Comparison of ENCODE assay signal across 1 cellular context in the genomic region with DNA sequence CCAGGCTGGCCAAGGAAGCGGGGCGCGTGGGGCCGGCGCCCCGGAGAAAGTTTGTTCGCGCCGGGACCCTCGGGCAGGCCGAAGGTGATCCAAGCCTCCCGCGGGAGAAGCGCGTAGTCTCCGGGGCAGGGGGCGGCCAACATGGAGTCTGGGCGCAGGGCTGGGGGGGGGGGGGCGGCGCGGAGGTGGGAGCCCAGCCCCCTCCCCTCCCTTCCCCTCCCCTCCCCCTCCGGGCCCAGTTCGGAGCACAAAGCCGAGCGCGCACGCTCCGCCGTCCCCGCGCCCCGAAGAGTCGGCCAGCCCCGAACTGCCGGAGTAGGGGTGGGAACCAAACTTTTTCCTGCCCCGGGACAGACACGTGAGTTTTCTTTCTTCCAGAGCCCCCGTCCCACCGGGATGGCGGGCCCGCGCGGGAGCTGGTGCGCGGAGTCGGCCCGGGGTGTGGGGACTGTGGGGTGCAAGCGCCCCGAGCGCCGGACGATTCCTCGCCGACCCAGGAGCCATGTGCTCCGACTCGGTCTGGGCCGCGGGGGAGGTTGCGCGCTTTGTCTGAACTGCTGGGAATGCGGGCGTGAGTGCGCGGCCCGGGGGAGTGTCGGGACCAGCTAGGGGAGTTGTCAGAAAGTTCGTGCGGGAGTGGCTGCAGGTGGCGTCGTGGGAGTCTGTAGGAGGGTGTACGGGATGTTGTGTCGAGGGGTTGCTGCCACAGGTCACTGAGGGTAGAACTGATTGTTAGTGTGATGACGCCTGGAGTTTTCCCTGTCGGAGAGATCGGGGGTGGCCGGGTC.
TF ChIP-seq lines count a peak whose summit lies in the region.

No MANE protein-coding gene starts in this region.

TF ChIP-seq in HepG2, 621 proteins besides CTCF, POLR2A, EP300 and RAD21 (continued from another document and continues in another):
- TF ChIP-seq, protein P1, sequence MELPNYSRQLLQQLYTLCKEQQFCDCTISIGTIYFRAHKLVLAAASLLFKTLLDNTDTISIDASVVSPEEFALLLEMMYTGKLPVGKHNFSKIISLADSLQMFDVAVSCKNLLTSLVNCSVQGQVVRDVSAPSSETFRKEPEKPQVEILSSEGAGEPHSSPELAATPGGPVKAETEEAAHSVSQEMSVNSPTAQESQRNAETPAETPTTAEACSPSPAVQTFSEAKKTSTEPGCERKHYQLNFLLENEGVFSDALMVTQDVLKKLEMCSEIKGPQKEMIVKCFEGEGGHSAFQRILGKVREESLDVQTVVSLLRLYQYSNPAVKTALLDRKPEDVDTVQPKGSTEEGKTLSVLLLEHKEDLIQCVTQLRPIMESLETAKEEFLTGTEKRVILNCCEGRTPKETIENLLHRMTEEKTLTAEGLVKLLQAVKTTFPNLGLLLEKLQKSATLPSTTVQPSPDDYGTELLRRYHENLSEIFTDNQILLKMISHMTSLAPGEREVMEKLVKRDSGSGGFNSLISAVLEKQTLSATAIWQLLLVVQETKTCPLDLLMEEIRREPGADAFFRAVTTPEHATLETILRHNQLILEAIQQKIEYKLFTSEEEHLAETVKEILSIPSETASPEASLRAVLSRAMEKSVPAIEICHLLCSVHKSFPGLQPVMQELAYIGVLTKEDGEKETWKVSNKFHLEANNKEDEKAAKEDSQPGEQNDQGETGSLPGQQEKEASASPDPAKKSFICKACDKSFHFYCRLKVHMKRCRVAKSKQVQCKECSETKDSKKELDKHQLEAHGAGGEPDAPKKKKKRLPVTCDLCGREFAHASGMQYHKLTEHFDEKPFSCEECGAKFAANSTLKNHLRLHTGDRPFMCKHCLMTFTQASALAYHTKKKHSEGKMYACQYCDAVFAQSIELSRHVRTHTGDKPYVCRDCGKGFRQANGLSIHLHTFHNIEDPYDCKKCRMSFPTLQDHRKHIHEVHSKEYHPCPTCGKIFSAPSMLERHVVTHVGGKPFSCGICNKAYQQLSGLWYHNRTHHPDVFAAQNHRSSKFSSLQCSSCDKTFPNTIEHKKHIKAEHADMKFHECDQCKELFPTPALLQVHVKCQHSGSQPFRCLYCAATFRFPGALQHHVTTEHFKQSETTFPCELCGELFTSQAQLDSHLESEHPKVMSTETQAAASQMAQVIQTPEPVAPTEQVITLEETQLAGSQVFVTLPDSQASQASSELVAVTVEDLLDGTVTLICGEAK (IDR thresholded peaks at IDR 0.05), result no peak
- TF ChIP-seq, protein P1 (CRISPR knock-in tag; IDR thresholded peaks at IDR 0.05), result peak; percentile 19
- TF ChIP-seq, protein P2, sequence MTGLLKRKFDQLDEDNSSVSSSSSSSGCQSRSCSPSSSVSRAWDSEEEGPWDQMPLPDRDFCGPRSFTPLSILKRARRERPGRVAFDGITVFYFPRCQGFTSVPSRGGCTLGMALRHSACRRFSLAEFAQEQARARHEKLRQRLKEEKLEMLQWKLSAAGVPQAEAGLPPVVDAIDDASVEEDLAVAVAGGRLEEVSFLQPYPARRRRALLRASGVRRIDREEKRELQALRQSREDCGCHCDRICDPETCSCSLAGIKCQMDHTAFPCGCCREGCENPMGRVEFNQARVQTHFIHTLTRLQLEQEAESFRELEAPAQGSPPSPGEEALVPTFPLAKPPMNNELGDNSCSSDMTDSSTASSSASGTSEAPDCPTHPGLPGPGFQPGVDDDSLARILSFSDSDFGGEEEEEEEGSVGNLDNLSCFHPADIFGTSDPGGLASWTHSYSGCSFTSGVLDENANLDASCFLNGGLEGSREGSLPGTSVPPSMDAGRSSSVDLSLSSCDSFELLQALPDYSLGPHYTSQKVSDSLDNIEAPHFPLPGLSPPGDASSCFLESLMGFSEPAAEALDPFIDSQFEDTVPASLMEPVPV (CRISPR knock-in tag; IDR thresholded peaks at IDR 0.05), result peak; percentile 2; the same call in 1 of the 2 replicates
- peak; percentile 65; the same call in 1 of the 2 replicates for TF ChIP-seq KDM3A (CRISPR knock-in tag; IDR thresholded peaks at IDR 0.05; ENCODE audit: low read depth)
- peak; percentile 21; the same call in 1 of the 2 replicates for TF ChIP-seq ZNF253 (CRISPR knock-in tag; IDR thresholded peaks at IDR 0.05; ENCODE audit: borderline replicate concordance)
- TF ChIP-seq, protein P3, sequence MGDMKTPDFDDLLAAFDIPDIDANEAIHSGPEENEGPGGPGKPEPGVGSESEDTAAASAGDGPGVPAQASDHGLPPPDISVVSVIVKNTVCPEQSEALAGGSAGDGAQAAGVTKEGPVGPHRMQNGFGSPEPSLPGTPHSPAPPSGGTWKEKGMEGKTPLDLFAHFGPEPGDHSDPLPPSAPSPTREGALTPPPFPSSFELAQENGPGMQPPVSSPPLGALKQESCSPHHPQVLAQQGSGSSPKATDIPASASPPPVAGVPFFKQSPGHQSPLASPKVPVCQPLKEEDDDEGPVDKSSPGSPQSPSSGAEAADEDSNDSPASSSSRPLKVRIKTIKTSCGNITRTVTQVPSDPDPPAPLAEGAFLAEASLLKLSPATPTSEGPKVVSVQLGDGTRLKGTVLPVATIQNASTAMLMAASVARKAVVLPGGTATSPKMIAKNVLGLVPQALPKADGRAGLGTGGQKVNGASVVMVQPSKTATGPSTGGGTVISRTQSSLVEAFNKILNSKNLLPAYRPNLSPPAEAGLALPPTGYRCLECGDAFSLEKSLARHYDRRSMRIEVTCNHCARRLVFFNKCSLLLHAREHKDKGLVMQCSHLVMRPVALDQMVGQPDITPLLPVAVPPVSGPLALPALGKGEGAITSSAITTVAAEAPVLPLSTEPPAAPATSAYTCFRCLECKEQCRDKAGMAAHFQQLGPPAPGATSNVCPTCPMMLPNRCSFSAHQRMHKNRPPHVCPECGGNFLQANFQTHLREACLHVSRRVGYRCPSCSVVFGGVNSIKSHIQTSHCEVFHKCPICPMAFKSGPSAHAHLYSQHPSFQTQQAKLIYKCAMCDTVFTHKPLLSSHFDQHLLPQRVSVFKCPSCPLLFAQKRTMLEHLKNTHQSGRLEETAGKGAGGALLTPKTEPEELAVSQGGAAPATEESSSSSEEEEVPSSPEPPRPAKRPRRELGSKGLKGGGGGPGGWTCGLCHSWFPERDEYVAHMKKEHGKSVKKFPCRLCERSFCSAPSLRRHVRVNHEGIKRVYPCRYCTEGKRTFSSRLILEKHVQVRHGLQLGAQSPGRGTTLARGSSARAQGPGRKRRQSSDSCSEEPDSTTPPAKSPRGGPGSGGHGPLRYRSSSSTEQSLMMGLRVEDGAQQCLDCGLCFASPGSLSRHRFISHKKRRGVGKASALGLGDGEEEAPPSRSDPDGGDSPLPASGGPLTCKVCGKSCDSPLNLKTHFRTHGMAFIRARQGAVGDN (CRISPR knock-in tag; IDR thresholded peaks at IDR 0.05), result peak; percentile 95
- TF ChIP-seq, protein P4, sequence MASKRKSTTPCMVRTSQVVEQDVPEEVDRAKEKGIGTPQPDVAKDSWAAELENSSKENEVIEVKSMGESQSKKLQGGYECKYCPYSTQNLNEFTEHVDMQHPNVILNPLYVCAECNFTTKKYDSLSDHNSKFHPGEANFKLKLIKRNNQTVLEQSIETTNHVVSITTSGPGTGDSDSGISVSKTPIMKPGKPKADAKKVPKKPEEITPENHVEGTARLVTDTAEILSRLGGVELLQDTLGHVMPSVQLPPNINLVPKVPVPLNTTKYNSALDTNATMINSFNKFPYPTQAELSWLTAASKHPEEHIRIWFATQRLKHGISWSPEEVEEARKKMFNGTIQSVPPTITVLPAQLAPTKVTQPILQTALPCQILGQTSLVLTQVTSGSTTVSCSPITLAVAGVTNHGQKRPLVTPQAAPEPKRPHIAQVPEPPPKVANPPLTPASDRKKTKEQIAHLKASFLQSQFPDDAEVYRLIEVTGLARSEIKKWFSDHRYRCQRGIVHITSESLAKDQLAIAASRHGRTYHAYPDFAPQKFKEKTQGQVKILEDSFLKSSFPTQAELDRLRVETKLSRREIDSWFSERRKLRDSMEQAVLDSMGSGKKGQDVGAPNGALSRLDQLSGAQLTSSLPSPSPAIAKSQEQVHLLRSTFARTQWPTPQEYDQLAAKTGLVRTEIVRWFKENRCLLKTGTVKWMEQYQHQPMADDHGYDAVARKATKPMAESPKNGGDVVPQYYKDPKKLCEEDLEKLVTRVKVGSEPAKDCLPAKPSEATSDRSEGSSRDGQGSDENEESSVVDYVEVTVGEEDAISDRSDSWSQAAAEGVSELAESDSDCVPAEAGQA (IDR thresholded peaks at IDR 0.05; ENCODE audit: low read depth), result no peak
- TF ChIP-seq, protein P4 (CRISPR knock-in tag; IDR thresholded peaks at IDR 0.05; ENCODE audit: borderline replicate concordance), result peak; percentile 69; the same call in 1 of the 2 replicates
- TF ChIP-seq, protein P5, sequence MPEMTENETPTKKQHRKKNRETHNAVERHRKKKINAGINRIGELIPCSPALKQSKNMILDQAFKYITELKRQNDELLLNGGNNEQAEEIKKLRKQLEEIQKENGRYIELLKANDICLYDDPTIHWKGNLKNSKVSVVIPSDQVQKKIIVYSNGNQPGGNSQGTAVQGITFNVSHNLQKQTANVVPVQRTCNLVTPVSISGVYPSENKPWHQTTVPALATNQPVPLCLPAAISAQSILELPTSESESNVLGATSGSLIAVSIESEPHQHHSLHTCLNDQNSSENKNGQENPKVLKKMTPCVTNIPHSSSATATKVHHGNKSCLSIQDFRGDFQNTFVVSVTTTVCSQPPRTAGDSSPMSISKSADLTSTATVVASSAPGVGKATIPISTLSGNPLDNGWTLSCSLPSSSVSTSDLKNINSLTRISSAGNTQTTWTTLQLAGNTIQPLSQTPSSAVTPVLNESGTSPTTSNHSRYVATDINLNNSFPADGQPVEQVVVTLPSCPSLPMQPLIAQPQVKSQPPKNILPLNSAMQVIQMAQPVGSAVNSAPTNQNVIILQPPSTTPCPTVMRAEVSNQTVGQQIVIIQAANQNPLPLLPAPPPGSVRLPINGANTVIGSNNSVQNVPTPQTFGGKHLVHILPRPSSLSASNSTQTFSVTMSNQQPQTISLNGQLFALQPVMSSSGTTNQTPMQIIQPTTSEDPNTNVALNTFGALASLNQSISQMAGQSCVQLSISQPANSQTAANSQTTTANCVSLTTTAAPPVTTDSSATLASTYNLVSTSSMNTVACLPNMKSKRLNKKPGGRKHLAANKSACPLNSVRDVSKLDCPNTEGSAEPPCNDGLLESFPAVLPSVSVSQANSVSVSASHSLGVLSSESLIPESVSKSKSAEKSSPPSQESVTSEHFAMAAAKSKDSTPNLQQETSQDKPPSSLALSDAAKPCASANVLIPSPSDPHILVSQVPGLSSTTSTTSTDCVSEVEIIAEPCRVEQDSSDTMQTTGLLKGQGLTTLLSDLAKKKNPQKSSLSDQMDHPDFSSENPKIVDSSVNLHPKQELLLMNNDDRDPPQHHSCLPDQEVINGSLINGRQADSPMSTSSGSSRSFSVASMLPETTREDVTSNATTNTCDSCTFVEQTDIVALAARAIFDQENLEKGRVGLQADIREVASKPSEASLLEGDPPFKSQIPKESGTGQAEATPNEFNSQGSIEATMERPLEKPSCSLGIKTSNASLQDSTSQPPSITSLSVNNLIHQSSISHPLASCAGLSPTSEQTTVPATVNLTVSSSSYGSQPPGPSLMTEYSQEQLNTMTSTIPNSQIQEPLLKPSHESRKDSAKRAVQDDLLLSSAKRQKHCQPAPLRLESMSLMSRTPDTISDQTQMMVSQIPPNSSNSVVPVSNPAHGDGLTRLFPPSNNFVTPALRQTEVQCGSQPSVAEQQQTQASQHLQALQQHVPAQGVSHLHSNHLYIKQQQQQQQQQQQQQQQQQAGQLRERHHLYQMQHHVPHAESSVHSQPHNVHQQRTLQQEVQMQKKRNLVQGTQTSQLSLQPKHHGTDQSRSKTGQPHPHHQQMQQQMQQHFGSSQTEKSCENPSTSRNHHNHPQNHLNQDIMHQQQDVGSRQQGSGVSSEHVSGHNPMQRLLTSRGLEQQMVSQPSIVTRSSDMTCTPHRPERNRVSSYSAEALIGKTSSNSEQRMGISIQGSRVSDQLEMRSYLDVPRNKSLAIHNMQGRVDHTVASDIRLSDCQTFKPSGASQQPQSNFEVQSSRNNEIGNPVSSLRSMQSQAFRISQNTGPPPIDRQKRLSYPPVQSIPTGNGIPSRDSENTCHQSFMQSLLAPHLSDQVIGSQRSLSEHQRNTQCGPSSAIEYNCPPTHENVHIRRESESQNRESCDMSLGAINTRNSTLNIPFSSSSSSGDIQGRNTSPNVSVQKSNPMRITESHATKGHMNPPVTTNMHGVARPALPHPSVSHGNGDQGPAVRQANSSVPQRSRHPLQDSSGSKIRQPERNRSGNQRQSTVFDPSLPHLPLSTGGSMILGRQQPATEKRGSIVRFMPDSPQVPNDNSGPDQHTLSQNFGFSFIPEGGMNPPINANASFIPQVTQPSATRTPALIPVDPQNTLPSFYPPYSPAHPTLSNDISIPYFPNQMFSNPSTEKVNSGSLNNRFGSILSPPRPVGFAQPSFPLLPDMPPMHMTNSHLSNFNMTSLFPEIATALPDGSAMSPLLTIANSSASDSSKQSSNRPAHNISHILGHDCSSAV (CRISPR knock-in tag; IDR thresholded peaks at IDR 0.05; ENCODE audit: borderline replicate concordance), result peak; percentile 69; the same call in 1 of the 2 replicates
- TF ChIP-seq ZEB1 (IDR thresholded peaks at IDR 0.05; ENCODE audit: insufficient replicate concordance, low read depth), result peak; percentile 30
